ENCODE assay signal across 2 cellular contexts in the genomic region with DNA sequence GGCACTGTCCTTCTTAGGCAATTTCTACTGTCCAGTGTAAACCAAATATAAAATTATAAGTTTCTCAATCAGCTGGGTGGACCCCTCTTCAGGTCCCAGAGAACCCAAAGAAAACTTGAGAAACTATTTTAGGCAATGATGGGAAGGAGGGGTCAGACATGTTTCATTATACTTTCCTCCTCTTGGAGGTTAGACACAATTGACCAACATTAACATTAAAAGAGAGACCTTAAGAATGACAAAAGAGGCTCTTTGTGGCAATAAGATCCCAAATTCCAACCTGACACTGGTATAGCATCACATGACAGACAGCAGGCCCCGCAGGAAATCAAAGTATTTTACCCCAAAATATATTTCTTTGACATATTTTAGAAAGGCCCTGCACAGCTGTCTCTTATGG.
TF ChIP-seq lines count a peak whose summit lies in the region.

No MANE protein-coding gene starts in this region.

TF ChIP-seq in GM23338, 12 proteins besides CTCF, POLR2A, EP300 and RAD21:
- TF ChIP-seq, protein P1, sequence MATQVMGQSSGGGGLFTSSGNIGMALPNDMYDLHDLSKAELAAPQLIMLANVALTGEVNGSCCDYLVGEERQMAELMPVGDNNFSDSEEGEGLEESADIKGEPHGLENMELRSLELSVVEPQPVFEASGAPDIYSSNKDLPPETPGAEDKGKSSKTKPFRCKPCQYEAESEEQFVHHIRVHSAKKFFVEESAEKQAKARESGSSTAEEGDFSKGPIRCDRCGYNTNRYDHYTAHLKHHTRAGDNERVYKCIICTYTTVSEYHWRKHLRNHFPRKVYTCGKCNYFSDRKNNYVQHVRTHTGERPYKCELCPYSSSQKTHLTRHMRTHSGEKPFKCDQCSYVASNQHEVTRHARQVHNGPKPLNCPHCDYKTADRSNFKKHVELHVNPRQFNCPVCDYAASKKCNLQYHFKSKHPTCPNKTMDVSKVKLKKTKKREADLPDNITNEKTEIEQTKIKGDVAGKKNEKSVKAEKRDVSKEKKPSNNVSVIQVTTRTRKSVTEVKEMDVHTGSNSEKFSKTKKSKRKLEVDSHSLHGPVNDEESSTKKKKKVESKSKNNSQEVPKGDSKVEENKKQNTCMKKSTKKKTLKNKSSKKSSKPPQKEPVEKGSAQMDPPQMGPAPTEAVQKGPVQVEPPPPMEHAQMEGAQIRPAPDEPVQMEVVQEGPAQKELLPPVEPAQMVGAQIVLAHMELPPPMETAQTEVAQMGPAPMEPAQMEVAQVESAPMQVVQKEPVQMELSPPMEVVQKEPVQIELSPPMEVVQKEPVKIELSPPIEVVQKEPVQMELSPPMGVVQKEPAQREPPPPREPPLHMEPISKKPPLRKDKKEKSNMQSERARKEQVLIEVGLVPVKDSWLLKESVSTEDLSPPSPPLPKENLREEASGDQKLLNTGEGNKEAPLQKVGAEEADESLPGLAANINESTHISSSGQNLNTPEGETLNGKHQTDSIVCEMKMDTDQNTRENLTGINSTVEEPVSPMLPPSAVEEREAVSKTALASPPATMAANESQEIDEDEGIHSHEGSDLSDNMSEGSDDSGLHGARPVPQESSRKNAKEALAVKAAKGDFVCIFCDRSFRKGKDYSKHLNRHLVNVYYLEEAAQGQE (IDR thresholded peaks at IDR 0.05; ENCODE audit: unreplicated experiment), result no peak
- TF ChIP-seq ZNF331 (CRISPR knock-in tag; IDR thresholded peaks at IDR 0.05; ENCODE audit: low read depth) (no peak), EZH2 (IDR thresholded peaks at IDR 0.05; ENCODE audit: low read depth, unreplicated experiment) (no peak), POLR2AphosphoS5 (IDR thresholded peaks at IDR 0.05; ENCODE audit: low read depth) (no peak), ZNF114 (CRISPR knock-in tag; IDR thresholded peaks at IDR 0.05) (no peak), EZH2phosphoT487 (IDR thresholded peaks at IDR 0.05; ENCODE audit: unreplicated experiment) (no peak), STAT1 (IDR thresholded peaks at IDR 0.05; ENCODE audit: unreplicated experiment) (no peak)
- TF ChIP-seq, protein P2, sequence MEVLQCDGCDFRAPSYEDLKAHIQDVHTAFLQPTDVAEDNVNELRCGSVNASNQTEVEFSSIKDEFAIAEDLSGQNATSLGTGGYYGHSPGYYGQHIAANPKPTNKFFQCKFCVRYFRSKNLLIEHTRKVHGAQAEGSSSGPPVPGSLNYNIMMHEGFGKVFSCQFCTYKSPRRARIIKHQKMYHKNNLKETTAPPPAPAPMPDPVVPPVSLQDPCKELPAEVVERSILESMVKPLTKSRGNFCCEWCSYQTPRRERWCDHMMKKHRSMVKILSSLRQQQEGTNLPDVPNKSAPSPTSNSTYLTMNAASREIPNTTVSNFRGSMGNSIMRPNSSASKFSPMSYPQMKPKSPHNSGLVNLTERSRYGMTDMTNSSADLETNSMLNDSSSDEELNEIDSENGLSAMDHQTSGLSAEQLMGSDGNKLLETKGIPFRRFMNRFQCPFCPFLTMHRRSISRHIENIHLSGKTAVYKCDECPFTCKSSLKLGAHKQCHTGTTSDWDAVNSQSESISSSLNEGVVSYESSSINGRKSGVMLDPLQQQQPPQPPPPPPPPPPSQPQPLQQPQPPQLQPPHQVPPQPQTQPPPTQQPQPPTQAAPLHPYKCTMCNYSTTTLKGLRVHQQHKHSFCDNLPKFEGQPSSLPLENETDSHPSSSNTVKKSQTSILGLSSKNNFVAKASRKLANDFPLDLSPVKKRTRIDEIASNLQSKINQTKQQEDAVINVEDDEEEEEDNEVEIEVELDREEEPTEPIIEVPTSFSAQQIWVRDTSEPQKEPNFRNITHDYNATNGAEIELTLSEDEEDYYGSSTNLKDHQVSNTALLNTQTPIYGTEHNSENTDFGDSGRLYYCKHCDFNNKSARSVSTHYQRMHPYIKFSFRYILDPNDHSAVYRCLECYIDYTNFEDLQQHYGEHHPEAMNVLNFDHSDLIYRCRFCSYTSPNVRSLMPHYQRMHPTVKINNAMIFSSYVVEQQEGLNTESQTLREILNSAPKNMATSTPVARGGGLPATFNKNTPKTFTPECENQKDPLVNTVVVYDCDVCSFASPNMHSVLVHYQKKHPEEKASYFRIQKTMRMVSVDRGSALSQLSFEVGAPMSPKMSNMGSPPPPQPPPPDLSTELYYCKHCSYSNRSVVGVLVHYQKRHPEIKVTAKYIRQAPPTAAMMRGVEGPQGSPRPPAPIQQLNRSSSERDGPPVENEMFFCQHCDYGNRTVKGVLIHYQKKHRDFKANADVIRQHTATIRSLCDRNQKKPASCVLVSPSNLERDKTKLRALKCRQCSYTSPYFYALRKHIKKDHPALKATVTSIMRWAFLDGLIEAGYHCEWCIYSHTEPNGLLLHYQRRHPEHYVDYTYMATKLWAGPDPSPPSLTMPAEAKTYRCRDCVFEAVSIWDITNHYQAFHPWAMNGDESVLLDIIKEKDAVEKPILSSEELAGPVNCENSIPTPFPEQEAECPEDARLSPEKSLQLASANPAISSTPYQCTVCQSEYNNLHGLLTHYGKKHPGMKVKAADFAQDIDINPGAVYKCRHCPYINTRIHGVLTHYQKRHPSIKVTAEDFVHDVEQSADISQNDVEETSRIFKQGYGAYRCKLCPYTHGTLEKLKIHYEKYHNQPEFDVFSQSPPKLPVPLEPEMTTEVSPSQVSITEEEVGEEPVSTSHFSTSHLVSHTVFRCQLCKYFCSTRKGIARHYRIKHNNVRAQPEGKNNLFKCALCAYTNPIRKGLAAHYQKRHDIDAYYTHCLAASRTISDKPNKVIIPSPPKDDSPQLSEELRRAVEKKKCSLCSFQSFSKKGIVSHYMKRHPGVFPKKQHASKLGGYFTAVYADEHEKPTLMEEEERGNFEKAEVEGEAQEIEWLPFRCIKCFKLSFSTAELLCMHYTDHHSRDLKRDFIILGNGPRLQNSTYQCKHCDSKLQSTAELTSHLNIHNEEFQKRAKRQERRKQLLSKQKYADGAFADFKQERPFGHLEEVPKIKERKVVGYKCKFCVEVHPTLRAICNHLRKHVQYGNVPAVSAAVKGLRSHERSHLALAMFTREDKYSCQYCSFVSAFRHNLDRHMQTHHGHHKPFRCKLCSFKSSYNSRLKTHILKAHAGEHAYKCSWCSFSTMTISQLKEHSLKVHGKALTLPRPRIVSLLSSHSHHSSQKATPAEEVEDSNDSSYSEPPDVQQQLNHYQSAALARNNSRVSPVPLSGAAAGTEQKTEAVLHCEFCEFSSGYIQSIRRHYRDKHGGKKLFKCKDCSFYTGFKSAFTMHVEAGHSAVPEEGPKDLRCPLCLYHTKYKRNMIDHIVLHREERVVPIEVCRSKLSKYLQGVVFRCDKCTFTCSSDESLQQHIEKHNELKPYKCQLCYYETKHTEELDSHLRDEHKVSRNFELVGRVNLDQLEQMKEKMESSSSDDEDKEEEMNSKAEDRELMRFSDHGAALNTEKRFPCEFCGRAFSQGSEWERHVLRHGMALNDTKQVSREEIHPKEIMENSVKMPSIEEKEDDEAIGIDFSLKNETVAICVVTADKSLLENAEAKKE (CRISPR knock-in tag; IDR thresholded peaks at IDR 0.05), result no peak
- TF ChIP-seq, protein P3, sequence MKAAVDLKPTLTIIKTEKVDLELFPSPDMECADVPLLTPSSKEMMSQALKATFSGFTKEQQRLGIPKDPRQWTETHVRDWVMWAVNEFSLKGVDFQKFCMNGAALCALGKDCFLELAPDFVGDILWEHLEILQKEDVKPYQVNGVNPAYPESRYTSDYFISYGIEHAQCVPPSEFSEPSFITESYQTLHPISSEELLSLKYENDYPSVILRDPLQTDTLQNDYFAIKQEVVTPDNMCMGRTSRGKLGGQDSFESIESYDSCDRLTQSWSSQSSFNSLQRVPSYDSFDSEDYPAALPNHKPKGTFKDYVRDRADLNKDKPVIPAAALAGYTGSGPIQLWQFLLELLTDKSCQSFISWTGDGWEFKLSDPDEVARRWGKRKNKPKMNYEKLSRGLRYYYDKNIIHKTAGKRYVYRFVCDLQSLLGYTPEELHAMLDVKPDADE (IDR thresholded peaks at IDR 0.05), result no peak
TF ChIP-seq in GM23338: peak in this region for 0.

TF ChIP-seq in H1, 55 proteins besides CTCF, POLR2A, EP300 and RAD21 (continued from another document):
- TF ChIP-seq RNF2 (IDR thresholded peaks at IDR 0.05; ENCODE audit: borderline replicate concordance, low read depth, low read length, missing control alignments, poor library complexity, severe bottlenecking), result no peak
- TF ChIP-seq NRF1 (IDR thresholded peaks at IDR 0.05; ENCODE audit: low read depth, low read length), result no peak
- TF ChIP-seq EZH2 (IDR thresholded peaks at IDR 0.05; ENCODE audit: low read depth, low read length, severe bottlenecking), result no peak
- no peak for TF ChIP-seq MAFK (IDR thresholded peaks at IDR 0.05; ENCODE audit: low read depth, low read length)
- no peak for TF ChIP-seq SP1 (IDR thresholded peaks at IDR 0.05; ENCODE audit: low read depth, low read length)
- no peak for TF ChIP-seq BCL11A (IDR thresholded peaks at IDR 0.05; ENCODE audit: low read depth in 2 of 2, low read length in 2 of 2)
- no peak for TF ChIP-seq ZNF274 (IDR thresholded peaks at IDR 0.05; ENCODE audit: borderline replicate concordance, extremely low read depth, low read length)
